ENCODE assay signal across 8 cellular contexts in genomic region chr7:12674861-12675260, GRCh38. TPM values are rescaled to one million over a fixed set of nuclear protein-coding genes. Genes with fewer than 3 reads are reported as not detected.
DNase-seq lines count a peak whose midpoint lies in the region; ATAC-seq and TF ChIP-seq lines count a peak whose summit lies in the region.

No MANE protein-coding gene starts in this region.

- H3K4me1 ChIP-seq in spleen, result peaks cover 0 to 23% (median 14%) of the 10 kb centered on the region in 6 donors

- no peak overlapping the region for H3K4me3 ChIP-seq in GM12865 (ENCODE audit: low read depth, low read length)
- no peak overlapping the region for H3K4me3 ChIP-seq in fibroblast of mammary gland (ENCODE audit: control insufficient read depth, low read depth, low read length)
- H3K4me3 ChIP-seq in spleen, result no peak overlapping the region

- H3K27me3 ChIP-seq in spleen (replicated peaks in 1 of 7), result no peaks in the 10 kb centered on the region

- no peak for TF ChIP-seq POLR2A in spleen (IDR thresholded peaks at IDR 0.05)

- WGBS in spleen, 5 donors, result 58 to 87% (median 80%) methylated on average over 4 of the region's 4 CpGs

- no peaks in the 10 kb centered on the region for H3K36me3 ChIP-seq in spleen

- ATAC-seq in HG03457 (IDR thresholded peaks at IDR 0.05; ENCODE audit: unreplicated experiment) (peak; percentile 50), GM21447 (IDR thresholded peaks at IDR 0.05; ENCODE audit: unreplicated experiment) (no peak)

- DNase-seq in ACHN (peak; percentile 61), GM12865 (ENCODE audit: low read depth) (peak; percentile 77), T-helper 1 cell (peak in 4 of 5 donors; percentile 20 to 67 (median 35)), fibroblast of mammary gland (ENCODE audit: low read depth) (peak; percentile 69), spleen (no peak), NCI-H345 treated with DMSO at 0.1 percent for 48 hours (lab: John Stamatoyannopoulos, UW; ENCODE audit: unreplicated experiment) (no peak)

- in situ Hi-C loops in ACHN (cut with HindIII; ENCODE audit: low pct_ligation_motif_present, low pct_unique_long_range_greater_than_20kb, low sequenced_read_pairs), result loop anchor here (25.0 kb wide), 1 partner anchor 587 kb away; no protein-coding TSS in a partner anchor

- peak; percentile 50 for TF ChIP-seq CTCF in GM12865 (IDR thresholded peaks at IDR 0.05; ENCODE audit: insufficient read depth, low read depth, low read length, missing control alignments)
- peak; percentile 60 for TF ChIP-seq CTCF in fibroblast of mammary gland (conservative IDR thresholded peaks at IDR 0.05; ENCODE audit: control insufficient read depth, insufficient read depth, low read depth, low read length)
- TF ChIP-seq CTCF in spleen (IDR thresholded peaks at IDR 0.05 in 8 of 11, conservative IDR thresholded peaks at IDR 0.05 in 3 of 11), result peak in 7 of 11 experiments; percentile 6 to 55 (median 43)

- H3K9me3 ChIP-seq in spleen, result peaks cover 0 to 6% (median 0%) of the 10 kb centered on the region in 8 donors

- intact Hi-C loops in spleen (cut with DNase I; ENCODE audit: low total_unique reads), result no loop called here

- H3K27ac ChIP-seq in spleen, result no peak overlapping the region

RNA-seq across cellular contexts. Expression of gene ARL4A, which starts 12.6 kb away (rescaled TPM):
- 10 to 100 TPM; 15.8 to 40.9 (median 31.9) TPM for total RNA-seq in spleen
- 10 to 100 TPM; 12.9 to 25.3 (median 15.8) TPM for polyA plus RNA-seq in spleen

Comparison
In these comparisons a context has a peak if more than half of its experiments do, and no peak if none do; other contexts are left out.
1. DNase-seq: peak in ACHN (single experiment), GM12865 (single experiment), T-helper 1 cell (4 of 5) and fibroblast of mammary gland (single experiment); none in spleen (single experiment) and NCI-H345 treated with DMSO at 0.1 percent for 48 hours (single experiment).
2. Peak in every context shown above with its lines, with median percentiles within 50 percentile points of each other: CTCF ChIP-seq.